14 cellular contexts compared by ENCODE assay signal in genomic region chr11:131889760-131890620, GRCh38.
DNase-seq lines count a peak whose midpoint lies in the region; ATAC-seq and TF ChIP-seq lines count a peak whose summit lies in the region.
"Had no signal": no experiment of that assay in that cellular context is flagged by ENCODE, and none has a peak within 500 bp of the region (broad histone marks: within the 10 kb centered on the region; RNA-seq: fewer than 3 reads in every experiment).

No MANE protein-coding gene starts in this region.

- no peak for TF ChIP-seq POLR2A in stomach (IDR thresholded peaks at IDR 0.05)
- TF ChIP-seq POLR2A in body of pancreas (IDR thresholded peaks at IDR 0.05) = no peak

- H3K9me3 ChIP-seq in cardiac muscle cell (ENCODE audit: low read depth) (no peaks in the 10 kb centered on the region), iPS-20b (ENCODE audit: insufficient read depth, low read depth, low read length) (no peaks in the 10 kb centered on the region), stomach (no peaks in the 10 kb centered on the region), body of pancreas (no peaks in the 10 kb centered on the region)
- H3K9me3 ChIP-seq: psoas muscle, thoracic aorta had no signal

- ATAC-seq in Right ventricle myocardium inferior (no peak), body of pancreas (no peak)
- ATAC-seq in naive thymus-derived CD8-positive, alpha-beta T cell = no peak
- ATAC-seq: activated CD8-positive, alpha-beta T cell treated with anti-CD3 and anti-CD28 coated beads for 36 hours; psoas muscle had no signal

- peak overlapping the region; percentile 61; the same call in 1 of the 2 replicates for H3K9ac ChIP-seq in iPS-20b (ENCODE audit: low read depth, low read length)

- POLR2A ChIA-PET in naive thymus-derived CD8-positive, alpha-beta T cell (lab: Charles Lee) = no interaction called here

- no peaks in the 10 kb centered on the region for H3K4me1 Mint-ChIP-seq in naive thymus-derived CD8-positive, alpha-beta T cell

- no peaks in the 10 kb centered on the region for H3K36me3 ChIP-seq in cardiac muscle cell
- H3K36me3 ChIP-seq in iPS-20b (ENCODE audit: insufficient read depth, low read depth, low read length) = no peaks in the 10 kb centered on the region
- H3K36me3 ChIP-seq in stomach = no peaks in the 10 kb centered on the region
- H3K36me3 ChIP-seq in body of pancreas (replicated peaks in 1 of 2; ENCODE audit: insufficient read depth in 1 of 2, low read depth in 2 of 2) = no peaks in the 10 kb centered on the region
- H3K36me3 ChIP-seq: thoracic aorta had no signal

- 33 to 50% (median 46%) methylated on average over 4 of the region's 4 CpGs for WGBS in stomach, 5 donors
- 81 to 84% methylated on average over 4 of the region's 4 CpGs for WGBS in body of pancreas, 2 donors

- DNase-seq in cardiac muscle cell (ENCODE audit: low read depth in 1 of 2, low spot score in 1 of 2) = peak; percentile 23 to 28
- no peak for DNase-seq in Right ventricle myocardium inferior (ENCODE audit: missing footprints)
- DNase-seq in stomach = no peak
- DNase-seq in body of pancreas = no peak
- DNase-seq in naive thymus-derived CD8-positive, alpha-beta T cell = no peak
- no peak for DNase-seq in NCI-H146 treated with DMSO at 0.1 percent for 48 hours (lab: John Stamatoyannopoulos, UW; ENCODE audit: unreplicated experiment)
- DNase-seq: activated CD8-positive, alpha-beta T cell treated with anti-CD3 and anti-CD28 coated beads for 36 hours; activated naive CD4-positive, alpha-beta T cell treated with anti-CD3 and anti-CD28 coated beads, Interleukin-2, amount 50 U/mL, for 16 hours; NCI-H1092; psoas muscle; T-helper 2 cell had no signal

- TF ChIP-seq EP300 in stomach (IDR thresholded peaks at IDR 0.05) = no peak

- intact Hi-C loops in Right ventricle myocardium inferior (cut with DNase I) (no loop called here), stomach (cut with DNase I; ENCODE audit: low total_unique reads) (no loop called here), body of pancreas (cut with DNase I) (no loop called here)

- H3K4me1 ChIP-seq in cardiac muscle cell (ENCODE audit: low read depth) (peaks cover 14% of the 10 kb centered on the region), iPS-20b (ENCODE audit: insufficient read depth, low read length) (peaks cover 39% of the 10 kb centered on the region; the same call in 1 of the 2 replicates), stomach (no peaks in the 10 kb centered on the region), body of pancreas (no peaks in the 10 kb centered on the region)
- H3K4me1 ChIP-seq: psoas muscle had no signal

- H3K4me3 Mint-ChIP-seq in naive thymus-derived CD8-positive, alpha-beta T cell = no peak overlapping the region
- H3K4me3 Mint-ChIP-seq: activated CD8-positive, alpha-beta T cell treated with anti-CD3 and anti-CD28 coated beads for 36 hours had no signal

- H3K36me3 Mint-ChIP-seq in naive thymus-derived CD8-positive, alpha-beta T cell = no peaks in the 10 kb centered on the region

- H3K4me3 ChIP-seq in cardiac muscle cell = no peak overlapping the region
- H3K4me3 ChIP-seq in WI38 (ENCODE audit: low read depth, low read length) = no peak overlapping the region
- H3K4me3 ChIP-seq in iPS-20b (ENCODE audit: low read length) = peak overlapping the region; percentile 31; the same call in 1 of the 2 replicates
- H3K4me3 ChIP-seq in stomach = no peak overlapping the region
- H3K4me3 ChIP-seq in body of pancreas = no peak overlapping the region
- H3K4me3 ChIP-seq: psoas muscle, thoracic aorta had no signal

- TF ChIP-seq CTCF in cardiac muscle cell (IDR thresholded peaks at IDR 0.05; ENCODE audit: low read depth, low read length) (no peak), WI38 (IDR thresholded peaks at IDR 0.05; ENCODE audit: low read depth, low read length) (peak; percentile 28), stomach (IDR thresholded peaks at IDR 0.05) (no peak), body of pancreas (IDR thresholded peaks at IDR 0.05) (no peak)

- H3K9me3 Mint-ChIP-seq in naive thymus-derived CD8-positive, alpha-beta T cell = peaks cover 0 to 3% (median 0%) of the 10 kb centered on the region in 9 donors
- H3K9me3 Mint-ChIP-seq: activated CD8-positive, alpha-beta T cell treated with anti-CD3 and anti-CD28 coated beads for 36 hours had no signal

- H3K27me3 ChIP-seq in cardiac muscle cell (no peaks in the 10 kb centered on the region), iPS-20b (ENCODE audit: insufficient read depth, low read length) (no peaks in the 10 kb centered on the region), stomach (no peaks in the 10 kb centered on the region), body of pancreas (no peaks in the 10 kb centered on the region)

- no peak overlapping the region for H3K27ac ChIP-seq in cardiac muscle cell
- peak overlapping the region; percentile 91 for H3K27ac ChIP-seq in iPS-20b (ENCODE audit: low read length)
- H3K27ac ChIP-seq in stomach = no peak overlapping the region
- no peak overlapping the region for H3K27ac ChIP-seq in body of pancreas
- H3K27ac ChIP-seq: psoas muscle, thoracic aorta had no signal

- H3K27me3 Mint-ChIP-seq in naive thymus-derived CD8-positive, alpha-beta T cell = peaks cover 0 to 7% (median 0%) of the 10 kb centered on the region in 5 donors

- H3K27ac Mint-ChIP-seq in naive thymus-derived CD8-positive, alpha-beta T cell = no peak overlapping the region
- H3K27ac Mint-ChIP-seq: activated CD8-positive, alpha-beta T cell treated with anti-CD3 and anti-CD28 coated beads for 36 hours had no signal

Comparison
In these comparisons a context has a peak if more than half of its experiments do, and no peak if none do; other contexts are left out.
1. DNase-seq: peak in cardiac muscle cell (2 of 2); none in Right ventricle myocardium inferior (single experiment), stomach (single experiment), body of pancreas (0 of 4), naive thymus-derived CD8-positive, alpha-beta T cell (0 of 10) and NCI-H146 treated with DMSO at 0.1 percent for 48 hours (single experiment).